ENCODE assay signal across 28 cellular contexts in the genomic region with DNA sequence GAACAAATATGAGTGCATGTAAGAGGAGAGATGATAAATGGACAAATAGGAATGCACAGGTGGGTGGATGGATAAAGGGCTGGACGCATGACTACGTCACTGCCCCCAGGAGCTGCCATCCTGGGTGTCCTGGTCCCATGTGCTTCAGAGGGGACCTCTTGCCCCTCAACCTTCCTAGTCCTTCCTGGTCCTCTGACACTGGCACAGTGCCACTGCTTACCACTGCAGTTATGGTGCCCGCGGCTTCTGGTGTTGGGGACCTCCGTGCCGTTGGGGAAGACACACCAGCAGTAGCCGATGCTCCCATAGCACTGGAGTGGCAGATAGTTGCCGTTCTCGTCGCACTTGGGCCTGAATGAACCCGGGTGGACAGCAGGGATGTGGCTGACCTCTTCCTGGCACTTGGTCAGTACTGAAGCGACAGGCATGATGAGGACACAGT. TPM values are rescaled to one million over a fixed set of nuclear protein-coding genes. Genes with fewer than 3 reads are reported as not detected.
A peak's percentile ranks its signal among the peaks of the same experiment; 100 is the strongest.
DNase-seq lines count a peak whose midpoint lies in the region; ATAC-seq, FAIRE-seq and TF ChIP-seq lines count a peak whose summit lies in the region.
"Had no signal": no experiment of that assay in that cellular context is flagged by ENCODE, and none has a peak within 500 bp of the region (broad histone marks: within the 10 kb centered on the region; RNA-seq: fewer than 3 reads in every experiment).

No MANE protein-coding gene starts in this region.

- intact Hi-C loops in CD4-positive, alpha-beta memory T cell (cut with micrococcal nuclease), result no loop called here
- intact Hi-C loops in activated B cell treated with CpG ODN at 0.5 μM for 24 hours (cut with micrococcal nuclease), result no loop called here

- peaks cover 0 to 17% (median under 1%) of the 10 kb centered on the region in 4 donors for H3K4me1 Mint-ChIP-seq in CD4-positive, alpha-beta memory T cell
- H3K4me1 Mint-ChIP-seq in activated B cell treated with CpG ODN at 0.5 μM for 24 hours (peaks cover 74% of the 10 kb centered on the region), memory B cell (peaks cover 55% of the 10 kb centered on the region)
- H3K4me1 Mint-ChIP-seq: activated naive CD4-positive, alpha-beta T cell treated with anti-CD3 and anti-CD28 coated beads, Interleukin-2, amount 50 U/mL, for 24 hours; brain; neural crest cell had no signal

- H3K36me3 ChIP-seq in CD4-positive, alpha-beta memory T cell (ENCODE audit: insufficient read depth, low read length), result peaks cover 76% of the 10 kb centered on the region

- H3K36me3 Mint-ChIP-seq in CD4-positive, alpha-beta memory T cell, result peaks cover 33 to 77% of the 10 kb centered on the region in 2 donors
- H3K36me3 Mint-ChIP-seq in activated B cell treated with CpG ODN at 0.5 μM for 24 hours (ENCODE audit: low read depth) (peaks cover 93% of the 10 kb centered on the region), memory B cell (peaks cover 44% of the 10 kb centered on the region)

- H3K9me3 ChIP-seq in CD4-positive, alpha-beta memory T cell (ENCODE audit: control insufficient read depth in 1 of 2, low read length in 2 of 2), result no peaks in the 10 kb centered on the region
- H3K9me3 ChIP-seq: colonic mucosa, heart left ventricle, tibial artery had no signal

- peak; percentile 48 for FAIRE-seq in GM12891 (lab: Jason Lieb, UNC)
- FAIRE-seq: endothelial cell of umbilical vein had no signal

- no peak overlapping the region for H3K4me3 Mint-ChIP-seq in CD4-positive, alpha-beta memory T cell
- H3K4me3 Mint-ChIP-seq in activated B cell treated with CpG ODN at 0.5 μM for 24 hours (no peak overlapping the region), memory B cell (no peak overlapping the region)
- H3K4me3 Mint-ChIP-seq: activated CD8-positive, alpha-beta T cell treated with anti-CD3 and anti-CD28 coated beads, Interleukin-2, amount 10 ng/mL, durations not matched to agents 7 days and 5 days; activated naive CD4-positive, alpha-beta T cell treated with anti-CD3 and anti-CD28 coated beads, Interleukin-2, amount 50 U/mL, for 24 hours; activated T-cell treated with anti-CD3 and anti-CD28 coated beads, Interleukin-2, amount 50 U/mL, for 72 hours; brain; neural crest cell had no signal

- H3K27me3 ChIP-seq in CD4-positive, alpha-beta memory T cell (ENCODE audit: insufficient read depth, low read length), result no peaks in the 10 kb centered on the region
- H3K27me3 ChIP-seq: colonic mucosa, heart left ventricle, tibial artery had no signal

- TF ChIP-seq POLR2A in GM12891 (IDR thresholded peaks at IDR 0.05; ENCODE audit: low read depth, low read length), result peak; percentile 50

- H3K4me1 ChIP-seq in CD4-positive, alpha-beta memory T cell (ENCODE audit: insufficient read depth, low read length), result no peaks in the 10 kb centered on the region
- H3K4me1 ChIP-seq: colonic mucosa, tibial artery had no signal

- H3K27me3 Mint-ChIP-seq in CD4-positive, alpha-beta memory T cell, result no peaks in the 10 kb centered on the region
- H3K27me3 Mint-ChIP-seq in activated B cell treated with CpG ODN at 0.5 μM for 24 hours (no peaks in the 10 kb centered on the region), memory B cell (no peaks in the 10 kb centered on the region)
- H3K27me3 Mint-ChIP-seq: activated naive CD4-positive, alpha-beta T cell treated with anti-CD3 and anti-CD28 coated beads, Interleukin-2, amount 50 U/mL, for 24 hours; brain; progenitor cell of endocrine pancreas had no signal

- no peak for DNase-seq in CD4-positive, alpha-beta memory T cell
- DNase-seq in GM12891 (ENCODE audit: insufficient read length, low spot score), result no peak
- DNase-seq in activated B cell treated with CpG ODN at 0.5 μM for 24 hours, result no peak
- DNase-seq in memory B cell (ENCODE audit: low spot score in 2 of 2), result peak in 1 of 2 donors; percentile 61
- DNase-seq in amygdala (lab: John Stamatoyannopoulos, UW), result no peak
- DNase-seq: activated CD4-positive, CD25-positive, alpha-beta regulatory T cell; activated CD8-positive, alpha-beta T cell treated with anti-CD3 and anti-CD28 coated beads, Interleukin-2, amount 10 ng/mL, durations not matched to agents 7 days and 5 days; activated T-cell treated with anti-CD3 and anti-CD28 coated beads, Interleukin-2, amount 50 U/mL, for 72 hours; colonic mucosa; GM23248; heart left ventricle; midbrain; NCI-H1092; NCI-H2081; NK-92 treated with Interleukin-12 subunit alpha and Interleukin-12 subunit beta, amount 100 ng/mL, for 24 hours; stimulated activated naive CD4-positive, alpha-beta T cell; T1000; tibial artery had no signal

- POLR2A ChIA-PET in CD4-positive, alpha-beta memory T cell (lab: Charles Lee; ENCODE audit: partially characterized antibody), result interaction anchor here (1.1 kb wide), 1 partner anchor 10 kb away, joined by 3 read pairs; a partner anchor contains a TSS
- POLR2A ChIA-PET in activated B cell treated with CpG ODN at 0.5 μM for 24 hours (lab: Charles Lee), result interaction anchor here (12.3 to 30.4 kb wide), 2 partner anchors 23 to 48 kb away, joined by 125 to 2478 read pairs; a partner anchor contains a TSS

- CTCF ChIA-PET in CD4-positive, alpha-beta memory T cell (lab: Charles Lee; ENCODE audit: partially characterized antibody), result no interaction called here
- CTCF ChIA-PET in activated B cell treated with CpG ODN at 0.5 μM for 24 hours (lab: Charles Lee), result interaction anchor here (10.0 kb wide), 1 partner anchor 31 kb away, joined by 175 read pairs; no protein-coding TSS in a partner anchor

- H3K4me3 ChIP-seq in CD4-positive, alpha-beta memory T cell (ENCODE audit: low read length in 2 of 2), result no peak overlapping the region
- H3K4me3 ChIP-seq: colonic mucosa, GM23248, heart left ventricle, tibial artery had no signal

- ATAC-seq in activated B cell treated with CpG ODN at 0.5 μM for 24 hours (ENCODE audit: low read depth) (no peak), memory B cell (ENCODE audit: low read depth) (no peak), HG02981 (IDR thresholded peaks at IDR 0.05; ENCODE audit: unreplicated experiment) (no peak), GM19397 (IDR thresholded peaks at IDR 0.05; ENCODE audit: unreplicated experiment) (no peak)
- ATAC-seq: activated CD8-positive, alpha-beta T cell treated with anti-CD3 and anti-CD28 coated beads, Interleukin-2, amount 10 ng/mL, durations not matched to agents 7 days and 5 days; activated T-cell treated with anti-CD3 and anti-CD28 coated beads, Interleukin-2, amount 50 U/mL, for 72 hours; heart left ventricle; left lobe of liver; SK-N-SH treated with all-trans-retinoic acid at 6 μM for 48 hours had no signal

- no peak overlapping the region for H3K27ac ChIP-seq in CD4-positive, alpha-beta memory T cell (ENCODE audit: low read depth, low read length)
- H3K27ac ChIP-seq: colonic mucosa, GM23248, heart left ventricle, tibial artery had no signal

- no peaks in the 10 kb centered on the region for H3K9me3 Mint-ChIP-seq in CD4-positive, alpha-beta memory T cell
- H3K9me3 Mint-ChIP-seq in activated B cell treated with CpG ODN at 0.5 μM for 24 hours, result no peaks in the 10 kb centered on the region
- no peaks in the 10 kb centered on the region for H3K9me3 Mint-ChIP-seq in memory B cell
- H3K9me3 Mint-ChIP-seq: activated naive CD4-positive, alpha-beta T cell treated with anti-CD3 and anti-CD28 coated beads, Interleukin-2, amount 50 U/mL, for 24 hours; activated T-cell treated with anti-CD3 and anti-CD28 coated beads, Interleukin-2, amount 50 U/mL, for 72 hours; brain; neural crest cell had no signal

- no peak for TF ChIP-seq CTCF in activated B cell treated with CpG ODN at 0.5 μM for 24 hours (IDR thresholded peaks at IDR 0.05)

- peak overlapping the region in 4 of 7 donors; percentile 0 to 73 (median 2) for H3K27ac Mint-ChIP-seq in CD4-positive, alpha-beta memory T cell
- H3K27ac Mint-ChIP-seq in activated B cell treated with CpG ODN at 0.5 μM for 24 hours (peak overlapping the region; percentile 80), memory B cell (peak overlapping the region; percentile 100)
- H3K27ac Mint-ChIP-seq: activated naive CD4-positive, alpha-beta T cell treated with anti-CD3 and anti-CD28 coated beads, Interleukin-2, amount 50 U/mL, for 24 hours; activated T-cell treated with anti-CD3 and anti-CD28 coated beads, Interleukin-2, amount 50 U/mL, for 72 hours; brain; progenitor cell of endocrine pancreas had no signal

TF ChIP-seq in GM12891, 5 proteins besides CTCF, POLR2A, EP300 and RAD21:
- peak; percentile 96 for TF ChIP-seq POLR2AphosphoS5 (IDR thresholded peaks at IDR 0.05; ENCODE audit: low read depth, low read length)
- TF ChIP-seq PAX5 (IDR thresholded peaks at IDR 0.05; ENCODE audit: insufficient read depth, low read length, severe bottlenecking), result no peak

RNA-seq across cellular contexts. Expression of a gene that starts 9.8 kb away (rescaled TPM):
- total RNA-seq in CD4-positive, alpha-beta memory T cell, result 100 to 1,000 TPM; 178 to 181 TPM
- 100 to 1,000 TPM; 295 to 703 TPM for polyA plus RNA-seq in CD4-positive, alpha-beta memory T cell
- 7,750 TPM for polyA plus RNA-seq in GM12891 (2012; ENCODE audit: low read depth, missing spikeins)
- total RNA-seq in activated B cell treated with CpG ODN at 0.5 μM for 24 hours, result 5,323 and 5,628 TPM in 2 replicates
- total RNA-seq: Daoy, GM23248 had no signal

RNA-seq across cellular contexts. Expression of a gene that starts 45.4 kb away (rescaled TPM):
- 10 to 100 TPM; 53.8 to 59.9 TPM for total RNA-seq in CD4-positive, alpha-beta memory T cell
- polyA plus RNA-seq in CD4-positive, alpha-beta memory T cell, result 10 to 100 TPM in 1 of 2 donors, under 1 TPM in 1; 0.21 to 30.8 TPM
- 22.5 TPM for polyA plus RNA-seq in GM12891 (2012; ENCODE audit: low read depth, missing spikeins)
- 74.7 and 76.1 TPM in 2 replicates for total RNA-seq in activated B cell treated with CpG ODN at 0.5 μM for 24 hours

RNA-seq across cellular contexts. Expression of a gene that starts 46.6 kb away (rescaled TPM):
- total RNA-seq in CD4-positive, alpha-beta memory T cell, result 1,000 to 10,000 TPM; 5,260 to 5,575 TPM
- 1,000 to 10,000 TPM; 7,865 to 9,996 TPM for polyA plus RNA-seq in CD4-positive, alpha-beta memory T cell
- polyA plus RNA-seq in GM12891 (2012; ENCODE audit: low read depth, missing spikeins), result 5,398 TPM
- 4,086 and 4,865 TPM in 2 replicates for total RNA-seq in activated B cell treated with CpG ODN at 0.5 μM for 24 hours

Comparison
In these comparisons a context has a peak if more than half of its experiments do, and no peak if none do; other contexts are left out.
1. H3K27ac Mint-ChIP-seq: peak in every context shown above with its lines; median percentile 100 in memory B cell; 80 in activated B cell treated with CpG ODN at 0.5 μM for 24 hours; 2 in CD4-positive, alpha-beta memory T cell.
2. RNA of a gene that starts 9.8 kb away (total RNA-seq): 5,323 to 5,628 TPM in activated B cell treated with CpG ODN at 0.5 μM for 24 hours; 178 to 181 TPM in CD4-positive, alpha-beta memory T cell; every median in the first group is over 10 times any median in the second.